Comparison of ENCODE assay signal across 1 cellular context in the genomic region with DNA sequence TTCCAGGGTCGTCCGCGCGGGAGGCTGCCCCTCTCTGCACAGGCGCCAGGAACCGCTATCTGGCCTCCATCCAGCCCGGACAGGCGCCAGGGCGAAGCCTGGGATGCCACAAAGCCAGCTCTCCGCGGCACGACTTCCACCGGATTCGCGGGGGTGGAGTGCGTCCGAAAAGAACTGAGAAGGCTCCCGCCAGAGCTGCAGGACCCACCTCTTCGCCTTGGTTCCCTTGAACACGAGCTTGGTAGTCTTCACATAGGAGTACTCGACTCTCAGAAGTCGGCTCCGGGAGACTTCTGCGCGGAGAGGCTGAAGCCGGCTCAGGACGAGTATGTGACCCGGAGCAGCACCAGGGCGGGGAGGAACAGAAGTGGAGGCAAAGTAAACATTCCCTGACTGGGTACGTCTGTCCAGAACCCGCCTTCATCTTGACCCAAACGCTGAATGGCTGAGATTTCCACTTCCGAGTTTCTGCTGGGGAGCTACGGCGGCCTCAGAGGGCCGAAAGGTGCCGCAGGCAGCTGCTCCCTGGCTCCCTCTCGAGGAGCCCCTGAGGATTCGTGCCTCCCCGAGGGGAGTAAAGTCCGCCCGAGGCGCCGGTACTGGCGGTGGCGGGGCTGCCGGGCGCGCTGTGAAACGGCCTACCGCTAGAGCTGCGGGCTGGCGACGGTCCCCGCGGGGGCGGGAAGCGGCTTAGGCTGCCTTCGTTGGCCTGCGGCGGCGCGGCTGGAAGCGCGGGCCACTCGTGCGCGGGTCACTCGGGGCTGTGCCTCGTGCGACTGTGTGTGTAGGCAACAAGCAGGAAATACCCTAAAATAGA.
TF ChIP-seq lines count a peak whose summit lies in the region.
"Not testable (repeated sequence)": the region's sequence is repeated elsewhere in the genome, so short reads cannot be mapped to it uniquely, and the experiment has no call there.

No MANE protein-coding gene starts in this region.

TF ChIP-seq in HepG2, 621 proteins besides CTCF, POLR2A, EP300 and RAD21 (continued from another document and continues in another):
- TF ChIP-seq TARDBP (CRISPR knock-in tag; IDR thresholded peaks at IDR 0.05) (peak; percentile 93), ZSCAN9 (CRISPR knock-in tag; IDR thresholded peaks at IDR 0.05; ENCODE audit: borderline replicate concordance) (peak; percentile 96), PPARG (CRISPR knock-in tag; conservative IDR thresholded peaks at IDR 0.05) (0 out of 2 replicates have a peak, but pooled peaks have one; percentile 44), SMAD3 (CRISPR knock-in tag; IDR thresholded peaks at IDR 0.05) (peak; percentile 65; the same call in 1 of the 2 replicates), SRF (IDR thresholded peaks at IDR 0.05; ENCODE audit: low read depth, low read length) (0 out of 2 replicates have a peak, but pooled peaks have one; percentile 9), ZNF230 (CRISPR knock-in tag; IDR thresholded peaks at IDR 0.05) (peak; percentile 47; the same call in 1 of the 2 replicates), ZFX (CRISPR knock-in tag; IDR thresholded peaks at IDR 0.05; ENCODE audit: low read depth) (peak; percentile 83), RARA (CRISPR knock-in tag; IDR thresholded peaks at IDR 0.05) (peak; percentile 49; the same call in 1 of the 2 replicates), DNMT3B (CRISPR knock-in tag; conservative IDR thresholded peaks at IDR 0.05) (peak; percentile 81; the same call in 1 of the 2 replicates), XRCC5 (optimal IDR thresholded peaks at IDR 0.05; ENCODE audit: low read length) (peak; percentile 96), MYNN (CRISPR knock-in tag; IDR thresholded peaks at IDR 0.05; ENCODE audit: low read depth) (0 out of 2 replicates have a peak, but pooled peaks have one; percentile 41), FOXA1 (IDR thresholded peaks at IDR 0.05) (0 out of 2 replicates have a peak, but pooled peaks have one; percentile 26), FOXA1 (CRISPR knock-in tag; IDR thresholded peaks at IDR 0.05) (peak; percentile 87), DMAP1 (CRISPR knock-in tag; IDR thresholded peaks at IDR 0.05) (peak; percentile 89), GTF2F1 (IDR thresholded peaks at IDR 0.05; ENCODE audit: low read length) (peak; percentile 19; the same call in 1 of the 2 replicates), GFI1 (CRISPR knock-in tag; IDR thresholded peaks at IDR 0.05; ENCODE audit: borderline replicate concordance) (peak; percentile 81), ZNF790 (CRISPR knock-in tag; IDR thresholded peaks at IDR 0.05; ENCODE audit: borderline replicate concordance) (peak; percentile 65; the same call in 1 of the 2 replicates), NFKB2 (CRISPR knock-in tag; IDR thresholded peaks at IDR 0.05; ENCODE audit: borderline replicate concordance) (peak; percentile 50; the same call in 1 of the 2 replicates), ZNF337 (CRISPR knock-in tag; IDR thresholded peaks at IDR 0.05; ENCODE audit: borderline replicate concordance, low read depth) (0 out of 2 replicates have a peak, but pooled peaks have one; percentile 77), ZNF234 (CRISPR knock-in tag; conservative IDR thresholded peaks at IDR 0.05) (peak; percentile 97; the same call in 1 of the 2 replicates), NR1H2 (CRISPR knock-in tag; IDR thresholded peaks at IDR 0.05; ENCODE audit: borderline replicate concordance, low read depth) (peak; percentile 85; the same call in 1 of the 2 replicates), SOX6 (CRISPR knock-in tag; IDR thresholded peaks at IDR 0.05) (peak; percentile 80)
- TF ChIP-seq, protein P1, sequence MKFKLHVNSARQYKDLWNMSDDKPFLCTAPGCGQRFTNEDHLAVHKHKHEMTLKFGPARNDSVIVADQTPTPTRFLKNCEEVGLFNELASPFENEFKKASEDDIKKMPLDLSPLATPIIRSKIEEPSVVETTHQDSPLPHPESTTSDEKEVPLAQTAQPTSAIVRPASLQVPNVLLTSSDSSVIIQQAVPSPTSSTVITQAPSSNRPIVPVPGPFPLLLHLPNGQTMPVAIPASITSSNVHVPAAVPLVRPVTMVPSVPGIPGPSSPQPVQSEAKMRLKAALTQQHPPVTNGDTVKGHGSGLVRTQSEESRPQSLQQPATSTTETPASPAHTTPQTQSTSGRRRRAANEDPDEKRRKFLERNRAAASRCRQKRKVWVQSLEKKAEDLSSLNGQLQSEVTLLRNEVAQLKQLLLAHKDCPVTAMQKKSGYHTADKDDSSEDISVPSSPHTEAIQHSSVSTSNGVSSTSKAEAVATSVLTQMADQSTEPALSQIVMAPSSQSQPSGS (CRISPR knock-in tag; IDR thresholded peaks at IDR 0.05): peak; percentile 91
- TF ChIP-seq, protein P2, sequence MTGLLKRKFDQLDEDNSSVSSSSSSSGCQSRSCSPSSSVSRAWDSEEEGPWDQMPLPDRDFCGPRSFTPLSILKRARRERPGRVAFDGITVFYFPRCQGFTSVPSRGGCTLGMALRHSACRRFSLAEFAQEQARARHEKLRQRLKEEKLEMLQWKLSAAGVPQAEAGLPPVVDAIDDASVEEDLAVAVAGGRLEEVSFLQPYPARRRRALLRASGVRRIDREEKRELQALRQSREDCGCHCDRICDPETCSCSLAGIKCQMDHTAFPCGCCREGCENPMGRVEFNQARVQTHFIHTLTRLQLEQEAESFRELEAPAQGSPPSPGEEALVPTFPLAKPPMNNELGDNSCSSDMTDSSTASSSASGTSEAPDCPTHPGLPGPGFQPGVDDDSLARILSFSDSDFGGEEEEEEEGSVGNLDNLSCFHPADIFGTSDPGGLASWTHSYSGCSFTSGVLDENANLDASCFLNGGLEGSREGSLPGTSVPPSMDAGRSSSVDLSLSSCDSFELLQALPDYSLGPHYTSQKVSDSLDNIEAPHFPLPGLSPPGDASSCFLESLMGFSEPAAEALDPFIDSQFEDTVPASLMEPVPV (CRISPR knock-in tag; IDR thresholded peaks at IDR 0.05): peak; percentile 99
- TF ChIP-seq, protein P3, sequence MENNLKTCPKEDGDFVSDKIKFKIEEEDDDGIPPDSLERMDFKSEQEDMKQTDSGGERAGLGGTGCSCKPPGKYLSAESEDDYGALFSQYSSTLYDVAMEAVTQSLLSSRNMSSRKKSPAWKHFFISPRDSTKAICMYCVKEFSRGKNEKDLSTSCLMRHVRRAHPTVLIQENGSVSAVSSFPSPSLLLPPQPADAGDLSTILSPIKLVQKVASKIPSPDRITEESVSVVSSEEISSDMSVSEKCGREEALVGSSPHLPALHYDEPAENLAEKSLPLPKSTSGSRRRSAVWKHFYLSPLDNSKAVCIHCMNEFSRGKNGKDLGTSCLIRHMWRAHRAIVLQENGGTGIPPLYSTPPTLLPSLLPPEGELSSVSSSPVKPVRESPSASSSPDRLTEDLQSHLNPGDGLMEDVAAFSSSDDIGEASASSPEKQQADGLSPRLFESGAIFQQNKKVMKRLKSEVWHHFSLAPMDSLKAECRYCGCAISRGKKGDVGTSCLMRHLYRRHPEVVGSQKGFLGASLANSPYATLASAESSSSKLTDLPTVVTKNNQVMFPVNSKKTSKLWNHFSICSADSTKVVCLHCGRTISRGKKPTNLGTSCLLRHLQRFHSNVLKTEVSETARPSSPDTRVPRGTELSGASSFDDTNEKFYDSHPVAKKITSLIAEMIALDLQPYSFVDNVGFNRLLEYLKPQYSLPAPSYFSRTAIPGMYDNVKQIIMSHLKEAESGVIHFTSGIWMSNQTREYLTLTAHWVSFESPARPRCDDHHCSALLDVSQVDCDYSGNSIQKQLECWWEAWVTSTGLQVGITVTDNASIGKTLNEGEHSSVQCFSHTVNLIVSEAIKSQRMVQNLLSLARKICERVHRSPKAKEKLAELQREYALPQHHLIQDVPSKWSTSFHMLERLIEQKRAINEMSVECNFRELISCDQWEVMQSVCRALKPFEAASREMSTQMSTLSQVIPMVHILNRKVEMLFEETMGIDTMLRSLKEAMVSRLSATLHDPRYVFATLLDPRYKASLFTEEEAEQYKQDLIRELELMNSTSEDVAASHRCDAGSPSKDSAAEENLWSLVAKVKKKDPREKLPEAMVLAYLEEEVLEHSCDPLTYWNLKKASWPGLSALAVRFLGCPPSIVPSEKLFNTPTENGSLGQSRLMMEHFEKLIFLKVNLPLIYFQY (CRISPR knock-in tag; IDR thresholded peaks at IDR 0.05; ENCODE audit: borderline replicate concordance): peak; percentile 72; the same call in 1 of the 2 replicates
- TF ChIP-seq, protein P4, sequence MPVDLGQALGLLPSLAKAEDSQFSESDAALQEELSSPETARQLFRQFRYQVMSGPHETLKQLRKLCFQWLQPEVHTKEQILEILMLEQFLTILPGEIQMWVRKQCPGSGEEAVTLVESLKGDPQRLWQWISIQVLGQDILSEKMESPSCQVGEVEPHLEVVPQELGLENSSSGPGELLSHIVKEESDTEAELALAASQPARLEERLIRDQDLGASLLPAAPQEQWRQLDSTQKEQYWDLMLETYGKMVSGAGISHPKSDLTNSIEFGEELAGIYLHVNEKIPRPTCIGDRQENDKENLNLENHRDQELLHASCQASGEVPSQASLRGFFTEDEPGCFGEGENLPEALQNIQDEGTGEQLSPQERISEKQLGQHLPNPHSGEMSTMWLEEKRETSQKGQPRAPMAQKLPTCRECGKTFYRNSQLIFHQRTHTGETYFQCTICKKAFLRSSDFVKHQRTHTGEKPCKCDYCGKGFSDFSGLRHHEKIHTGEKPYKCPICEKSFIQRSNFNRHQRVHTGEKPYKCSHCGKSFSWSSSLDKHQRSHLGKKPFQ (CRISPR knock-in tag; IDR thresholded peaks at IDR 0.05; ENCODE audit: insufficient replicate concordance): peak; percentile 91
- TF ChIP-seq, protein P5, sequence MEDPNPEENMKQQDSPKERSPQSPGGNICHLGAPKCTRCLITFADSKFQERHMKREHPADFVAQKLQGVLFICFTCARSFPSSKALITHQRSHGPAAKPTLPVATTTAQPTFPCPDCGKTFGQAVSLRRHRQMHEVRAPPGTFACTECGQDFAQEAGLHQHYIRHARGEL (CRISPR knock-in tag; IDR thresholded peaks at IDR 0.05): peak; percentile 98
- TF ChIP-seq, protein P6, sequence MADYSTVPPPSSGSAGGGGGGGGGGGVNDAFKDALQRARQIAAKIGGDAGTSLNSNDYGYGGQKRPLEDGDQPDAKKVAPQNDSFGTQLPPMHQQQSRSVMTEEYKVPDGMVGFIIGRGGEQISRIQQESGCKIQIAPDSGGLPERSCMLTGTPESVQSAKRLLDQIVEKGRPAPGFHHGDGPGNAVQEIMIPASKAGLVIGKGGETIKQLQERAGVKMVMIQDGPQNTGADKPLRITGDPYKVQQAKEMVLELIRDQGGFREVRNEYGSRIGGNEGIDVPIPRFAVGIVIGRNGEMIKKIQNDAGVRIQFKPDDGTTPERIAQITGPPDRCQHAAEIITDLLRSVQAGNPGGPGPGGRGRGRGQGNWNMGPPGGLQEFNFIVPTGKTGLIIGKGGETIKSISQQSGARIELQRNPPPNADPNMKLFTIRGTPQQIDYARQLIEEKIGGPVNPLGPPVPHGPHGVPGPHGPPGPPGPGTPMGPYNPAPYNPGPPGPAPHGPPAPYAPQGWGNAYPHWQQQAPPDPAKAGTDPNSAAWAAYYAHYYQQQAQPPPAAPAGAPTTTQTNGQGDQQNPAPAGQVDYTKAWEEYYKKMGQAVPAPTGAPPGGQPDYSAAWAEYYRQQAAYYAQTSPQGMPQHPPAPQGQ (CRISPR knock-in tag; IDR thresholded peaks at IDR 0.05; ENCODE audit: borderline replicate concordance): peak; percentile 37; the same call in 1 of the 2 replicates
- TF ChIP-seq, protein P7, sequence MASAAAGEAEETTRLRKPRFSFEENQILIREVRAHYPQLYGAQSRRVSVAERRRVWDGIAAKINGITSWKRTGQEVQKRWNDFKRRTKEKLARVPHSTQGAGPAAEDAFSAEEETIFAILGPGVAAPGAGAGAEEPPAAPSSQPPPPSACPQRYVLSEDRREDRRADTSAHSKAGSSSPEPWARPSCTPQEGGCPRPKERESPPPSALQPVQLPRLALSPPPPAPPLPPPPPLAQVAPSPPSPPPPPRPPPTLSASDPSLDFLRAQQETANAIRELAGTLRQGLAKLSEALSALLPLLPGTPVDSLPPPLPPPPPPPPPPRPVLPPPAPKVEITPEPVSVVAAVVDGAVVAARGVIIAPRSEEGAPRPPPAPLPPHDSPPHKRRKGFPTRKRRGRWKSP (CRISPR knock-in tag; IDR thresholded peaks at IDR 0.05): peak; percentile 91
- TF ChIP-seq, protein P8, sequence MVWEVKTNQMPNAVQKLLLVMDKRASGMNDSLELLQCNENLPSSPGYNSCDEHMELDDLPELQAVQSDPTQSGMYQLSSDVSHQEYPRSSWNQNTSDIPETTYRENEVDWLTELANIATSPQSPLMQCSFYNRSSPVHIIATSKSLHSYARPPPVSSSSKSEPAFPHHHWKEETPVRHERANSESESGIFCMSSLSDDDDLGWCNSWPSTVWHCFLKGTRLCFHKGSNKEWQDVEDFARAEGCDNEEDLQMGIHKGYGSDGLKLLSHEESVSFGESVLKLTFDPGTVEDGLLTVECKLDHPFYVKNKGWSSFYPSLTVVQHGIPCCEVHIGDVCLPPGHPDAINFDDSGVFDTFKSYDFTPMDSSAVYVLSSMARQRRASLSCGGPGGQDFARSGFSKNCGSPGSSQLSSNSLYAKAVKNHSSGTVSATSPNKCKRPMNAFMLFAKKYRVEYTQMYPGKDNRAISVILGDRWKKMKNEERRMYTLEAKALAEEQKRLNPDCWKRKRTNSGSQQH (CRISPR knock-in tag; IDR thresholded peaks at IDR 0.05; ENCODE audit: low read depth): peak; percentile 48; the same call in 1 of the 2 replicates
- TF ChIP-seq SOX6 (IDR thresholded peaks at IDR 0.05): not testable (repeated sequence)
- TF ChIP-seq, protein P9, sequence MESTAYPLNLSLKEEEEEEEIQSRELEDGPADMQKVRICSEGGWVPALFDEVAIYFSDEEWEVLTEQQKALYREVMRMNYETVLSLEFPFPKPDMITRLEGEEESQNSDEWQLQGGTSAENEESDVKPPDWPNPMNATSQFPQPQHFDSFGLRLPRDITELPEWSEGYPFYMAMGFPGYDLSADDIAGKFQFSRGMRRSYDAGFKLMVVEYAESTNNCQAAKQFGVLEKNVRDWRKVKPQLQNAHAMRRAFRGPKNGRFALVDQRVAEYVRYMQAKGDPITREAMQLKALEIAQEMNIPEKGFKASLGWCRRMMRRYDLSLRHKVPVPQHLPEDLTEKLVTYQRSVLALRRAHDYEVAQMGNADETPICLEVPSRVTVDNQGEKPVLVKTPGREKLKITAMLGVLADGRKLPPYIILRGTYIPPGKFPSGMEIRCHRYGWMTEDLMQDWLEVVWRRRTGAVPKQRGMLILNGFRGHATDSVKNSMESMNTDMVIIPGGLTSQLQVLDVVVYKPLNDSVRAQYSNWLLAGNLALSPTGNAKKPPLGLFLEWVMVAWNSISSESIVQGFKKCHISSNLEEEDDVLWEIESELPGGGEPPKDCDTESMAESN (CRISPR knock-in tag; conservative IDR thresholded peaks at IDR 0.05): peak; percentile 95
